ENCODE assay signal across 13 cellular contexts in genomic region chr6:143271024-143271423, GRCh38.
DNase-seq lines count a peak whose midpoint lies in the region; ATAC-seq, FAIRE-seq and TF ChIP-seq lines count a peak whose summit lies in the region.
"Had no signal": no experiment of that assay in that cellular context is flagged by ENCODE, and none has a peak within 500 bp of the region (broad histone marks: within the 10 kb centered on the region; RNA-seq: fewer than 3 reads in every experiment).

No MANE protein-coding gene starts in this region.

- TF ChIP-seq POLR2A in GM12892 (IDR thresholded peaks at IDR 0.05; ENCODE audit: low read depth, low read length) = no peak

- no peak overlapping the region for H3K9ac ChIP-seq in colonic mucosa (ENCODE audit: low read depth in 2 of 2, low read length in 2 of 2)

- TF ChIP-seq CTCF in colonic mucosa (IDR thresholded peaks at IDR 0.05) = no peak

- H3K27ac ChIP-seq in colonic mucosa (no peak overlapping the region), SJCRH30 (no peak overlapping the region)

- H3K36me3 ChIP-seq in MG63 (no peaks in the 10 kb centered on the region), colonic mucosa (no peaks in the 10 kb centered on the region), SJCRH30 (no peaks in the 10 kb centered on the region)

- H3K9me3 ChIP-seq in MG63 (no peaks in the 10 kb centered on the region), colonic mucosa (no peaks in the 10 kb centered on the region), SJCRH30 (replicated peaks) (no peaks in the 10 kb centered on the region)

- H3K4me1 ChIP-seq in colonic mucosa (no peaks in the 10 kb centered on the region), SJCRH30 (no peaks in the 10 kb centered on the region)

- intact Hi-C loops in colonic mucosa (cut with DNase I) = no loop called here

- peak; percentile 60 for ATAC-seq in left lobe of liver

- H3K27me3 ChIP-seq in MG63 = no peaks in the 10 kb centered on the region
- H3K27me3 ChIP-seq in colonic mucosa = no peaks in the 10 kb centered on the region
- no peaks in the 10 kb centered on the region for H3K27me3 ChIP-seq in SJCRH30

- DNase-seq in Ammon's horn (ENCODE audit: low spot score) = peak; percentile 73
- peak; percentile 68 for DNase-seq in MG63
- peak; percentile 21 for DNase-seq in colonic mucosa
- no peak for DNase-seq in left lobe of liver (ENCODE audit: low spot score)
- no peak for DNase-seq in T-helper 2 cell
- DNase-seq in GM12892 (ENCODE audit: insufficient read length) = no peak
- DNase-seq in SJCRH30 = no peak
- DNase-seq in NCI-H2196 (lab: John Stamatoyannopoulos, UW; ENCODE audit: unreplicated experiment) = no peak
- DNase-seq: activated B cell treated with CpG ODN at 0.5 μM for 24 hours; activated naive CD4-positive, alpha-beta T cell treated with anti-CD3 and anti-CD28 coated beads for 36 hours; NCI-H1048; stimulated activated naive CD4-positive, alpha-beta T cell treated with Interleukin-2 at 50 U/mL for 16 hours had no signal

- FAIRE-seq in GM12892 (lab: Jason Lieb, UNC) = no peak
- FAIRE-seq: endometrium had no signal

- H3K4me3 ChIP-seq in MG63 = no peak overlapping the region
- no peak overlapping the region for H3K4me3 ChIP-seq in colonic mucosa
- H3K4me3 ChIP-seq in SJCRH30 = no peak overlapping the region

Comparison
In these comparisons a context has a peak if more than half of its experiments do, and no peak if none do; other contexts are left out.
1. DNase-seq: peak in Ammon's horn (single experiment), MG63 (single experiment) and colonic mucosa (single experiment); none in left lobe of liver (single experiment), T-helper 2 cell (0 of 5), GM12892 (single experiment), SJCRH30 (0 of 2) and NCI-H2196 (single experiment).